16 cellular contexts compared by ENCODE assay signal in genomic region chr5:173668245-173668800, GRCh38. TPM values are rescaled to one million over a fixed set of nuclear protein-coding genes. Genes with fewer than 3 reads are reported as not detected.
DNase-seq lines count a peak whose midpoint lies in the region; ATAC-seq and TF ChIP-seq lines count a peak whose summit lies in the region.
"Had no signal": no experiment of that assay in that cellular context is flagged by ENCODE, and none has a peak within 500 bp of the region (broad histone marks: within the 10 kb centered on the region; RNA-seq: fewer than 3 reads in every experiment).

No MANE protein-coding gene starts in this region.

- peaks cover 10% of the 10 kb centered on the region for H3K9me2 ChIP-seq in GM23338 (ENCODE audit: insufficient read depth)

- no peak for ATAC-seq in GM23338
- ATAC-seq in GM19467 (IDR thresholded peaks at IDR 0.05; ENCODE audit: unreplicated experiment), result no peak
- no peak for ATAC-seq in HG03354 (IDR thresholded peaks at IDR 0.05; ENCODE audit: poor library complexity, severe bottlenecking, unreplicated experiment)

- peaks cover 39% of the 10 kb centered on the region for H3K4me1 ChIP-seq in GM23338 (ENCODE audit: insufficient read depth)
- H3K4me1 ChIP-seq in HUES64 (ENCODE audit: insufficient read depth, low read length), result peaks cover 28% of the 10 kb centered on the region
- H3K4me1 ChIP-seq: Peyer's patch had no signal

- H3K27me3 Mint-ChIP-seq in GM23338 (ENCODE audit: insufficient read depth, low read depth, poor library complexity) (peaks cover 25% of the 10 kb centered on the region), neural crest cell (ENCODE audit: low read depth) (peaks cover 7% of the 10 kb centered on the region)

- H3K27ac ChIP-seq in GM23338 (ENCODE audit: low read depth) (peak overlapping the region; percentile 87), HUES64 (ENCODE audit: low read depth, low read length) (peak overlapping the region; percentile 91; the same call in 1 of the 2 replicates)
- H3K27ac ChIP-seq: BLaER1 treated with 17β-estradiol and CSF1 and Interleukin-3, amounts not matched to agents 10 nM and 100 nM; Peyer's patch had no signal

- H3K4me1 Mint-ChIP-seq in GM23338, result peaks cover 39% of the 10 kb centered on the region
- peaks cover 36% of the 10 kb centered on the region for H3K4me1 Mint-ChIP-seq in neural crest cell

- H3K27me3 ChIP-seq in GM23338 (ENCODE audit: insufficient read depth), result no peaks in the 10 kb centered on the region
- H3K27me3 ChIP-seq in HUES64 (ENCODE audit: insufficient read depth, low read length), result no peaks in the 10 kb centered on the region
- H3K27me3 ChIP-seq: BLaER1 treated with 17β-estradiol and CSF1 and Interleukin-3, amounts not matched to agents 10 nM and 100 nM; Peyer's patch had no signal

- H3K36me3 Mint-ChIP-seq in GM23338 (ENCODE audit: low read depth), result peaks cover 66% of the 10 kb centered on the region
- H3K36me3 Mint-ChIP-seq in neural crest cell (ENCODE audit: low read depth), result no peaks in the 10 kb centered on the region

- no peaks in the 10 kb centered on the region for H4K20me1 ChIP-seq in GM23338 (replicated peaks; ENCODE audit: insufficient read depth)
- H4K20me1 ChIP-seq: BLaER1 treated with 17β-estradiol and CSF1 and Interleukin-3, amounts not matched to agents 10 nM and 100 nM had no signal

- no peak overlapping the region for H2AFZ ChIP-seq in GM23338

- H3K27ac Mint-ChIP-seq in GM23338, result peak overlapping the region; percentile 39; the same call in 1 of the 2 replicates
- peak overlapping the region; percentile 64 for H3K27ac Mint-ChIP-seq in neural crest cell (ENCODE audit: unreplicated experiment)
- H3K27ac Mint-ChIP-seq: CD4-positive, alpha-beta T cell had no signal

- TF ChIP-seq CTCF in GM23338 (conservative IDR thresholded peaks at IDR 0.05; ENCODE audit: low read depth in 2 of 2), result no peak
- no peak for TF ChIP-seq CTCF in neural crest cell (conservative IDR thresholded peaks at IDR 0.05)

- no peak overlapping the region for H3K9ac ChIP-seq in HUES64 (ENCODE audit: low read depth, low read length)
- H3K9ac ChIP-seq: BLaER1 treated with 17β-estradiol and CSF1 and Interleukin-3, amounts not matched to agents 10 nM and 100 nM had no signal

- no peak overlapping the region for H3K4me3 ChIP-seq in GM23338
- H3K4me3 ChIP-seq in HUES64 (ENCODE audit: low read length), result no peak overlapping the region
- peak overlapping the region; percentile 6; the same call in 1 of the 2 replicates for H3K4me3 ChIP-seq in iPS-18c (ENCODE audit: insufficient read depth, low read depth, low read length)
- H3K4me3 ChIP-seq: BLaER1 treated with 17β-estradiol and CSF1 and Interleukin-3, amounts not matched to agents 10 nM and 100 nM; Peyer's patch had no signal

- peaks cover 35% of the 10 kb centered on the region for H3F3A ChIP-seq in GM23338 (replicated peaks; ENCODE audit: low read depth)

- no peak overlapping the region for H3K4me2 ChIP-seq in GM23338

- H3K4me3 Mint-ChIP-seq in GM23338, result no peak overlapping the region; the same call in 2 of the 3 replicates
- H3K4me3 Mint-ChIP-seq in neural crest cell, result no peak overlapping the region
- H3K4me3 Mint-ChIP-seq: CD4-positive, alpha-beta T cell had no signal

- 94% methylated on average over 2 of the region's 2 CpGs for WGBS in HUES64

- no peaks in the 10 kb centered on the region; the same call in 1 of the 2 replicates for H3K79me2 ChIP-seq in GM23338 (replicated peaks; ENCODE audit: insufficient read depth)

- H3K36me3 ChIP-seq in GM23338 (ENCODE audit: insufficient read depth), result 0 out of 2 replicates have a peak, but pooled peaks cover 3% of the 10 kb centered on the region
- H3K36me3 ChIP-seq in HUES64 (ENCODE audit: insufficient read depth, low read length), result no peaks in the 10 kb centered on the region
- H3K36me3 ChIP-seq: BLaER1 treated with 17β-estradiol and CSF1 and Interleukin-3, amounts not matched to agents 10 nM and 100 nM; Peyer's patch had no signal

- H3K9me3 Mint-ChIP-seq in GM23338, result peaks cover 64% of the 10 kb centered on the region
- H3K9me3 Mint-ChIP-seq in neural crest cell, result peaks cover 4% of the 10 kb centered on the region
- H3K9me3 Mint-ChIP-seq: CD4-positive, alpha-beta T cell had no signal

- no peak for DNase-seq in GM23338 (ENCODE audit: low spot score)
- DNase-seq in neural crest cell (ENCODE audit: low read depth, low spot score), result no peak
- no peak for DNase-seq in NK-92 treated with Interleukin-12 subunit alpha and Interleukin-12 subunit beta, amount 100 ng/mL, for 24 hours (lab: John Stamatoyannopoulos, UW)
- DNase-seq in NCI-H2029 (lab: John Stamatoyannopoulos, UW), result no peak
- DNase-seq: CD4-positive, alpha-beta T cell; KBM-7; MV-4-11; NCI-H2029 treated with DMSO at 0.1 percent for 48 hours; NCI-H526 treated with DMSO at 0.1 percent for 48 hours; Peyer's patch; SHP77 treated with DMSO at 0.1 percent for 48 hours had no signal

- H3K9me3 ChIP-seq in HUES64 (ENCODE audit: insufficient read depth, low read depth, low read length) (peaks cover 14% of the 10 kb centered on the region), iPS-18c (ENCODE audit: control insufficient read depth, insufficient read depth, low read length) (peaks cover 8% of the 10 kb centered on the region)
- H3K9me3 ChIP-seq: Peyer's patch had no signal

TF ChIP-seq in GM23338, 12 proteins besides CTCF, POLR2A, EP300 and RAD21:
- TF ChIP-seq ZNF114 (CRISPR knock-in tag; IDR thresholded peaks at IDR 0.05) (no peak), POLR2AphosphoS5 (IDR thresholded peaks at IDR 0.05; ENCODE audit: low read depth) (no peak)

RNA-seq across cellular contexts. Expression of gene BOD1, which starts 51.9 kb away (rescaled TPM):
- total RNA-seq in GM23338 (2014; rRNA removed; shearing (Covaris generic)), result 135 and 141 TPM in 2 replicates
- 92.7 and 94.7 TPM in 2 replicates for polyA plus RNA-seq in GM23338 (2016; fragmentation: Nextera tagmentation; extraction: Ambion mirVana)
- polyA plus RNA-seq in HUES64 (2013, experiment 1 of 2), result 130 TPM
- polyA plus RNA-seq in HUES64 (2013, experiment 2 of 2), result 133 TPM
- total RNA-seq in neural crest cell, result 121 and 126 TPM in 2 replicates
